19 cellular contexts compared by ENCODE assay signal in genomic region chr17:61179316-61179715, GRCh38.
DNase-seq lines count a peak whose midpoint lies in the region; ATAC-seq and TF ChIP-seq lines count a peak whose summit lies in the region.
"Had no signal": no experiment of that assay in that cellular context is flagged by ENCODE, and none has a peak within 500 bp of the region (broad histone marks: within the 10 kb centered on the region; RNA-seq: fewer than 3 reads in every experiment).

No MANE protein-coding gene starts in this region.

- H3K36me3 ChIP-seq in HAP-1 (replicated peaks) (no peaks in the 10 kb centered on the region), SJCRH30 (no peaks in the 10 kb centered on the region; the same call in 1 of the 2 replicates), mesodermal cell (ENCODE audit: control insufficient read depth, insufficient read depth, low read length) (no peaks in the 10 kb centered on the region), tibial nerve (no peaks in the 10 kb centered on the region)
- H3K36me3 ChIP-seq: ovary, SJSA1, uterus had no signal

- H3K9me3 ChIP-seq in HAP-1 (no peaks in the 10 kb centered on the region), SJCRH30 (replicated peaks) (peaks cover 5% of the 10 kb centered on the region; the same call in 1 of the 2 replicates), mesodermal cell (ENCODE audit: control insufficient read depth, low read length) (no peaks in the 10 kb centered on the region), tibial nerve (no peaks in the 10 kb centered on the region)
- H3K9me3 ChIP-seq: ovary, SJSA1, uterus had no signal

- no peak for TF ChIP-seq CTCF in tibial nerve (IDR thresholded peaks at IDR 0.05)

- TF ChIP-seq EP300 in tibial nerve (IDR thresholded peaks at IDR 0.05), result no peak

- in situ Hi-C loops in HAP-1 (cut with MboI; ENCODE audit: low sequenced_read_pairs), result no loop called here

- H3K4me3 ChIP-seq in HAP-1, result no peak overlapping the region
- no peak overlapping the region for H3K4me3 ChIP-seq in SJCRH30
- H3K4me3 ChIP-seq in mesodermal cell (ENCODE audit: extremely low read depth, insufficient read depth, low read length, poor library complexity, severe bottlenecking), result no peak overlapping the region
- no peak overlapping the region for H3K4me3 ChIP-seq in tibial nerve
- H3K4me3 ChIP-seq: dorsolateral prefrontal cortex, GM12878, ovary, SJSA1, uterus had no signal

- ATAC-seq in GM18498 (IDR thresholded peaks at IDR 0.05; ENCODE audit: unreplicated experiment), result no peak
- ATAC-seq: activated naive CD4-positive, alpha-beta T cell treated with anti-CD3 and anti-CD28 coated beads, Interleukin-2, amount 50 U/mL, for 72 hours; GM12878 had no signal

- TF ChIP-seq POLR2A in tibial nerve (IDR thresholded peaks at IDR 0.05), result no peak

- 86 to 92% methylated on average over 1 of the region's 1 CpG for WGBS in mesodermal cell (ENCODE audit: insufficient coverage in 2 of 2), 2 experiments
- 26 to 41% methylated on average over 1 of the region's 1 CpG for WGBS in tibial nerve, 2 donors

- H3K4me1 ChIP-seq in HAP-1 (peaks cover 4% of the 10 kb centered on the region), SJCRH30 (no peaks in the 10 kb centered on the region), mesodermal cell (ENCODE audit: control insufficient read depth, insufficient read depth, low read length, poor library complexity, severe bottlenecking) (peaks cover 6% of the 10 kb centered on the region), tibial nerve (peaks cover 0 to 13% (median 0%) of the 10 kb centered on the region in 4 donors)
- H3K4me1 ChIP-seq: SJSA1, uterus had no signal

- H3K27me3 ChIP-seq in HAP-1 (ENCODE audit: low read depth), result no peaks in the 10 kb centered on the region
- no peaks in the 10 kb centered on the region for H3K27me3 ChIP-seq in SJCRH30
- H3K27me3 ChIP-seq in tibial nerve, result no peaks in the 10 kb centered on the region
- H3K27me3 ChIP-seq: dorsolateral prefrontal cortex, ovary, SJSA1, uterus had no signal

- DNase-seq in HAP-1 (ENCODE audit: low spot score in 2 of 2) (peak; percentile 18 to 24), SJCRH30 (peak; percentile 37 to 66), retina (peak; percentile 42), tibial nerve (ENCODE audit: low spot score in 2 of 2) (no peak), middle frontal gyrus (ENCODE audit: extremely low spot score, low spot score) (no peak)
- DNase-seq: aorta; CD4-positive, alpha-beta T cell; dorsolateral prefrontal cortex; Karpas-422; MV-4-11; NCI-H187; NCI-H345; ovary; uterus had no signal

- H3K27ac ChIP-seq in SJCRH30 (no peak overlapping the region), mesodermal cell (ENCODE audit: low read depth, low read length, severe bottlenecking) (peak overlapping the region; percentile 70), tibial nerve (peak overlapping the region in 1 of 4 donors; percentile 37)
- H3K27ac ChIP-seq: ovary, SJSA1, uterus had no signal

Comparison
In these comparisons a context has a peak if more than half of its experiments do, and no peak if none do; other contexts are left out.
1. DNase-seq: peak in HAP-1 (2 of 2), SJCRH30 (2 of 2) and retina (single experiment); none in tibial nerve (0 of 2) and middle frontal gyrus (single experiment).